ENCODE assay signal across 20 cellular contexts in genomic region chr14:36524220-36524837, GRCh38. TPM values are rescaled to one million over a fixed set of nuclear protein-coding genes. Genes with fewer than 3 reads are reported as not detected.
DNase-seq lines count a peak whose midpoint lies in the region; ATAC-seq and TF ChIP-seq lines count a peak whose summit lies in the region.
"Had no signal": no experiment of that assay in that cellular context is flagged by ENCODE, and none has a peak within 500 bp of the region (broad histone marks: within the 10 kb centered on the region; RNA-seq: fewer than 3 reads in every experiment).

No MANE protein-coding gene starts in this region.

- no peak overlapping the region for H3K27ac Mint-ChIP-seq in HFFc6
- H3K27ac Mint-ChIP-seq in glutamatergic neuron (ENCODE audit: unreplicated experiment) = no peak overlapping the region
- H3K27ac Mint-ChIP-seq in nephron progenitor cell = no peak overlapping the region
- H3K27ac Mint-ChIP-seq: activated B cell treated with CpG ODN at 0.5 μM for 24 hours; activated T-helper 17 cell treated with anti-CD3 and anti-CD28 coated beads, Interleukin-2, amount 50 U/mL, for 72 hours; CD4-positive, alpha-beta memory T cell; natural killer cell treated with Interleukin-12 subunit alpha and Interleukin-12 subunit beta and Interleukin-15 and Interleukin-18, amount 100 ng/mL, for 72 hours; stimulated activated naive CD8-positive, alpha-beta T cell treated with anti-CD3 and anti-CD28 coated beads, Interleukin-15, amount 100 ng/mL, for 72 hours; T-helper 1 cell treated with Interleukin-12 subunit alpha and Interleukin-12 subunit beta and Interleukin-4 antibody, amounts not matched to agents 30 μg/mL and 1 μg/mL, for 36 hours had no signal

- H3K79me2 ChIP-seq in OCI-LY7 (ENCODE audit: insufficient read depth, low read depth, low read length) = no peaks in the 10 kb centered on the region

- no peaks in the 10 kb centered on the region for H3K9me3 ChIP-seq in A673 (ENCODE audit: low read depth, low read length, poor library complexity, severe bottlenecking)
- H3K9me3 ChIP-seq in OCI-LY7 (ENCODE audit: low read length) = no peaks in the 10 kb centered on the region
- H3K9me3 ChIP-seq: vagina had no signal

- H3K9me3 Mint-ChIP-seq in HFFc6 (no peaks in the 10 kb centered on the region), glutamatergic neuron (ENCODE audit: unreplicated experiment) (peaks cover 4% of the 10 kb centered on the region), nephron progenitor cell (no peaks in the 10 kb centered on the region)

- H3K4me2 ChIP-seq in OCI-LY7 (ENCODE audit: low read length) = no peak overlapping the region

- CTCF ChIA-PET in A673 (lab: Charles Lee) (interaction anchor here (1.2 to 1.4 kb wide), 2 partner anchors 20 to 418 kb away, joined by 3 to 11 read pairs; no protein-coding TSS in a partner anchor), OCI-LY7 (lab: Charles Lee; ENCODE audit: unreplicated experiment) (no interaction called here)

- TF ChIP-seq CTCF in A673 (conservative IDR thresholded peaks at IDR 0.05; ENCODE audit: low read depth, low read length) (peak; percentile 49), HFFc6 (IDR thresholded peaks at IDR 0.05) (peak; percentile 27; the same call in 1 of the 2 replicates), glutamatergic neuron (IDR thresholded peaks at IDR 0.05; ENCODE audit: partially characterized antibody, unreplicated experiment) (peak; percentile 38), nephron progenitor cell (IDR thresholded peaks at IDR 0.05) (peak; percentile 36), OCI-LY7 (conservative IDR thresholded peaks at IDR 0.05; ENCODE audit: low read length) (no peak)

- H3K27me3 ChIP-seq in A673 (replicated peaks; ENCODE audit: insufficient read depth, low read depth, low read length, poor library complexity) = peaks cover 100% of the 10 kb centered on the region

- H3K27me3 Mint-ChIP-seq in HFFc6 (ENCODE audit: insufficient read depth) (peaks cover 69% of the 10 kb centered on the region), glutamatergic neuron (ENCODE audit: unreplicated experiment) (peaks cover 50% of the 10 kb centered on the region), nephron progenitor cell (ENCODE audit: low read depth, poor library complexity) (peaks cover 100% of the 10 kb centered on the region)

- H2AFZ ChIP-seq in OCI-LY7 (ENCODE audit: low read length) = no peak overlapping the region

- H3K4me1 Mint-ChIP-seq in HFFc6 (ENCODE audit: low read depth) (peaks cover 3% of the 10 kb centered on the region; the same call in 1 of the 2 replicates), glutamatergic neuron (ENCODE audit: low read depth, unreplicated experiment) (peaks cover 4% of the 10 kb centered on the region), nephron progenitor cell (peaks cover 16% of the 10 kb centered on the region)

- H3K4me1 ChIP-seq in A673 (ENCODE audit: insufficient read depth, low read length, poor library complexity, severe bottlenecking) (peaks cover 21% of the 10 kb centered on the region), OCI-LY7 (ENCODE audit: insufficient read depth, low read length, poor library complexity, severe bottlenecking) (no peaks in the 10 kb centered on the region)

- H3K36me3 Mint-ChIP-seq in HFFc6 (ENCODE audit: low read depth) (no peaks in the 10 kb centered on the region; the same call in 1 of the 2 replicates), glutamatergic neuron (ENCODE audit: unreplicated experiment) (no peaks in the 10 kb centered on the region), nephron progenitor cell (ENCODE audit: low read depth) (no peaks in the 10 kb centered on the region)
- H3K36me3 Mint-ChIP-seq: CD4-positive, alpha-beta memory T cell; natural killer cell treated with Interleukin-12 subunit alpha and Interleukin-12 subunit beta and Interleukin-15 and Interleukin-18, amount 100 ng/mL, for 72 hours had no signal

- ATAC-seq in HG03039 (IDR thresholded peaks at IDR 0.05; ENCODE audit: unreplicated experiment) = no peak
- ATAC-seq: activated T-helper 17 cell treated with anti-CD3 and anti-CD28 coated beads, Interleukin-2, amount 50 U/mL, for 72 hours; natural killer cell treated with Interleukin-12 subunit alpha and Interleukin-12 subunit beta and Interleukin-15 and Interleukin-18, amount 100 ng/mL, for 72 hours; right cardiac atrium; stimulated activated naive CD8-positive, alpha-beta T cell treated with anti-CD3 and anti-CD28 coated beads, Interleukin-15, amount 100 ng/mL, for 72 hours had no signal

- H3K9me2 ChIP-seq in OCI-LY7 (ENCODE audit: insufficient read depth, low read length) = no peaks in the 10 kb centered on the region

- intact Hi-C loops in A673 (cut with micrococcal nuclease; ENCODE audit: unreplicated experiment) (no loop called here), OCI-LY7 (cut with micrococcal nuclease; ENCODE audit: unreplicated experiment) (no loop called here)

- H3K4me3 ChIP-seq in A673 (ENCODE audit: low read depth, low read length, poor library complexity, severe bottlenecking) = no peak overlapping the region
- no peak overlapping the region for H3K4me3 ChIP-seq in OCI-LY7 (ENCODE audit: low read depth, low read length, poor library complexity, severe bottlenecking)
- H3K4me3 ChIP-seq: vagina had no signal

- H3K36me3 ChIP-seq in A673 (ENCODE audit: insufficient read depth, low read length, poor library complexity, severe bottlenecking) (no peaks in the 10 kb centered on the region), OCI-LY7 (ENCODE audit: insufficient read depth, low read length) (no peaks in the 10 kb centered on the region)
- H3K36me3 ChIP-seq: vagina had no signal

- POLR2A ChIA-PET in A673 (lab: Charles Lee; ENCODE audit: low non-redundant PET) (no interaction called here), OCI-LY7 (lab: Charles Lee) (interaction anchor here (1.3 kb wide), 1 partner anchor 8 kb away, joined by 3 read pairs; no protein-coding TSS in a partner anchor)

- DNase-seq in A673 (ENCODE audit: low spot score) (no peak), HFFc6 (no peak), glutamatergic neuron (no peak), nephron progenitor cell (peak; percentile 39), midbrain (lab: John Stamatoyannopoulos, UW) (no peak), NCI-H1048 (lab: John Stamatoyannopoulos, UW) (no peak), OCI-LY7 (ENCODE audit: low spot score) (no peak)
- DNase-seq: activated B cell treated with CpG ODN at 0.5 μM for 24 hours; activated CD8-positive, alpha-beta memory T cell treated with anti-CD3 and anti-CD28 coated beads for 24 hours; CD4-positive, alpha-beta memory T cell; MM.1S; NCI-H446; right cardiac atrium; Right ventricle myocardium superior; stimulated activated naive CD8-positive, alpha-beta T cell treated with anti-CD3 and anti-CD28 coated beads, Interleukin-15, amount 100 ng/mL, for 72 hours had no signal

- no peaks in the 10 kb centered on the region for H4K20me1 ChIP-seq in OCI-LY7 (ENCODE audit: insufficient read depth, low read length)

- H3K4me3 Mint-ChIP-seq in HFFc6 (no peak overlapping the region), glutamatergic neuron (ENCODE audit: unreplicated experiment) (no peak overlapping the region), nephron progenitor cell (no peak overlapping the region)
- H3K4me3 Mint-ChIP-seq: activated B cell treated with CpG ODN at 0.5 μM for 24 hours; activated T-helper 17 cell treated with anti-CD3 and anti-CD28 coated beads, Interleukin-2, amount 50 U/mL, for 72 hours; natural killer cell treated with Interleukin-12 subunit alpha and Interleukin-12 subunit beta and Interleukin-15 and Interleukin-18, amount 100 ng/mL, for 72 hours; T-helper 1 cell treated with Interleukin-12 subunit alpha and Interleukin-12 subunit beta and Interleukin-4 antibody, amounts not matched to agents 30 μg/mL and 1 μg/mL, for 36 hours had no signal

- BruUV-seq in A673 (replicated peaks; lab: Mats Ljungman, UMichigan) = no TSS peak
- BruUV-seq in OCI-LY7 (replicated peaks; lab: Mats Ljungman, UMichigan) = no TSS peak

- H3K27ac ChIP-seq in A673 (ENCODE audit: low read depth, low read length, poor library complexity, severe bottlenecking) = no peak overlapping the region
- H3K27ac ChIP-seq in OCI-LY7 (ENCODE audit: low read depth, low read length, poor library complexity, severe bottlenecking) = no peak overlapping the region
- H3K27ac ChIP-seq: vagina had no signal

RNA-seq across cellular contexts. Expression of gene NKX2-1, which starts 4.3 kb away (rescaled TPM):
- total RNA-seq in A673 (2021) (not detected in 2 replicates), glutamatergic neuron (ENCODE audit: unreplicated experiment) (not detected), OCI-LY7 (2022) (not detected in 2 replicates)
- not detected for total RNA-seq in HFFc6 (2021; fragmentation: NEBNext Ultra II Directional; extraction: Animal tissue kit (Norgen Biotek cat#: 25700))
- total RNA-seq in OCI-LY7 (2014; rRNA removed; shearing (Covaris generic)) = not detected in 2 replicates
- total RNA-seq: activated B cell treated with CpG ODN at 0.5 μM for 24 hours; activated T-helper 17 cell treated with anti-CD3 and anti-CD28 coated beads, Interleukin-2, amount 50 U/mL, for 72 hours; CD4-positive, alpha-beta memory T cell; natural killer cell treated with Interleukin-12 subunit alpha and Interleukin-12 subunit beta and Interleukin-15 and Interleukin-18, amount 100 ng/mL, for 72 hours; Right ventricle myocardium superior; vagina had no signal

RNA-seq across cellular contexts. Expression of gene NKX2-8, which starts 58.1 kb away (rescaled TPM):
- total RNA-seq in A673 (2021) (not detected in 2 replicates), glutamatergic neuron (ENCODE audit: unreplicated experiment) (not detected), OCI-LY7 (2022) (not detected in 2 replicates)
- not detected for total RNA-seq in HFFc6 (2021; fragmentation: NEBNext Ultra II Directional; extraction: Animal tissue kit (Norgen Biotek cat#: 25700))
- total RNA-seq in OCI-LY7 (2014; rRNA removed; shearing (Covaris generic)) = not detected in 2 replicates
- total RNA-seq: activated B cell treated with CpG ODN at 0.5 μM for 24 hours; activated T-helper 17 cell treated with anti-CD3 and anti-CD28 coated beads, Interleukin-2, amount 50 U/mL, for 72 hours; CD4-positive, alpha-beta memory T cell; natural killer cell treated with Interleukin-12 subunit alpha and Interleukin-12 subunit beta and Interleukin-15 and Interleukin-18, amount 100 ng/mL, for 72 hours; right cardiac atrium; Right ventricle myocardium superior; vagina had no signal
